In genomic region chr7:17144313-17144712, GRCh38 we compare ENCODE assay signal across 9 cellular contexts.
A peak's percentile ranks its signal among the peaks of the same experiment; 100 is the strongest.
DNase-seq lines count a peak whose midpoint lies in the region; ATAC-seq and TF ChIP-seq lines count a peak whose summit lies in the region.
"Had no signal": no experiment of that assay in that cellular context is flagged by ENCODE, and none has a peak within 500 bp of the region (broad histone marks: within the 10 kb centered on the region; RNA-seq: fewer than 3 reads in every experiment).

No MANE protein-coding gene starts in this region.

- WGBS in heart left ventricle, 4 donors: 45 to 80% (median 69%) methylated on average over 3 of the region's 3 CpGs

- TF ChIP-seq CTCF in left lung (IDR thresholded peaks at IDR 0.05): no peak
- no peak for TF ChIP-seq CTCF in heart left ventricle (IDR thresholded peaks at IDR 0.05)

- H3K36me3 ChIP-seq in left lung (no peaks in the 10 kb centered on the region), heart left ventricle (no peaks in the 10 kb centered on the region)
- H3K36me3 ChIP-seq: BLaER1 treated with 17β-estradiol and CSF1 and Interleukin-3, amounts not matched to agents 10 nM and 100 nM had no signal

- DNase-seq in stimulated activated naive CD4-positive, alpha-beta T cell treated with Interleukin-2 at 50 U/mL for 16 hours (lab: John Stamatoyannopoulos, UW): peak; percentile 68
- no peak for DNase-seq in stimulated activated naive CD4-positive, alpha-beta T cell (lab: John Stamatoyannopoulos, UW)
- peak; percentile 59 for DNase-seq in activated CD8-positive, alpha-beta memory T cell treated with anti-CD3 and anti-CD28 coated beads, Interleukin-2, amount 50 U/mL, for 4 hours
- DNase-seq in left lung (no peak), NCI-H187 treated with DMSO at 0.1 percent for 48 hours (lab: John Stamatoyannopoulos, UW) (no peak), dedifferentiated amniotic fluid mesenchymal stem cell (ENCODE audit: extremely low spot score) (no peak), heart left ventricle (no peak)

- no peak overlapping the region for H3K4me3 ChIP-seq in left lung
- H3K4me3 ChIP-seq in heart left ventricle: no peak overlapping the region
- H3K4me3 ChIP-seq: BLaER1 treated with 17β-estradiol and CSF1 and Interleukin-3, amounts not matched to agents 10 nM and 100 nM had no signal

- peaks cover 4 to 25% of the 10 kb centered on the region in 2 donors for H3K4me1 ChIP-seq in left lung
- peaks cover 0 to 37% (median 2%) of the 10 kb centered on the region in 12 donors for H3K4me1 ChIP-seq in heart left ventricle

- TF ChIP-seq POLR2A in heart left ventricle (IDR thresholded peaks at IDR 0.05): no peak

- H3K27me3 ChIP-seq in left lung (no peaks in the 10 kb centered on the region), heart left ventricle (no peaks in the 10 kb centered on the region)
- H3K27me3 ChIP-seq: BLaER1 treated with 17β-estradiol and CSF1 and Interleukin-3, amounts not matched to agents 10 nM and 100 nM had no signal

- intact Hi-C loops in left lung (cut with DNase I) (no loop called here), heart left ventricle (cut with DNase I) (no loop called here)

- H3K9me3 ChIP-seq in left lung: no peaks in the 10 kb centered on the region
- no peaks in the 10 kb centered on the region for H3K9me3 ChIP-seq in heart left ventricle
- H3K9me3 ChIP-seq: BLaER1 treated with 17β-estradiol and CSF1 and Interleukin-3, amounts not matched to agents 10 nM and 100 nM had no signal

- peak; percentile 26 for ATAC-seq in left lung
- no peak for ATAC-seq in HG03159 (IDR thresholded peaks at IDR 0.05; ENCODE audit: unreplicated experiment)
- ATAC-seq in heart left ventricle: no peak

- H3K27ac ChIP-seq in left lung: no peak overlapping the region
- peak overlapping the region in 1 of 12 donors; percentile 74 for H3K27ac ChIP-seq in heart left ventricle

Comparison
In these comparisons a context has a peak if more than half of its experiments do, and no peak if none do; other contexts are left out.
1. DNase-seq: peak in stimulated activated naive CD4-positive, alpha-beta T cell treated with Interleukin-2 at 50 U/mL for 16 hours (single experiment) and activated CD8-positive, alpha-beta memory T cell treated with anti-CD3 and anti-CD28 coated beads, Interleukin-2, amount 50 U/mL, for 4 hours (single experiment); none in stimulated activated naive CD4-positive, alpha-beta T cell (0 of 6), left lung (0 of 2), NCI-H187 treated with DMSO at 0.1 percent for 48 hours (single experiment), dedifferentiated amniotic fluid mesenchymal stem cell (single experiment) and heart left ventricle (0 of 5).